ENCODE assay signal across 3 cellular contexts in genomic region chr13:87859261-87859660, GRCh38.
"Had no signal": no experiment of that assay in that cellular context is flagged by ENCODE, and none has a peak within 500 bp of the region (broad histone marks: within the 10 kb centered on the region; RNA-seq: fewer than 3 reads in every experiment).

No MANE protein-coding gene starts in this region.

- DNase-seq: GDM1, GF-D8 had no signal

- H3K4me3 ChIP-seq: GM12878 had no signal

- ATAC-seq: GM12878 had no signal
